10 cellular contexts compared by ENCODE assay signal in genomic region chr2:55416826-55417568, GRCh38. TPM values are rescaled to one million over a fixed set of nuclear protein-coding genes. Genes with fewer than 3 reads are reported as not detected.
DNase-seq lines count a peak whose midpoint lies in the region; ATAC-seq and TF ChIP-seq lines count a peak whose summit lies in the region.
"Had no signal": no experiment of that assay in that cellular context is flagged by ENCODE, and none has a peak within 500 bp of the region (broad histone marks: within the 10 kb centered on the region; RNA-seq: fewer than 3 reads in every experiment).

No MANE protein-coding gene starts in this region.

- BruUV-seq in OCI-LY7 (replicated peaks; lab: Mats Ljungman, UMichigan) = no TSS peak

- H3K4me3 ChIP-seq in OCI-LY7 (ENCODE audit: low read depth, low read length, poor library complexity, severe bottlenecking) (peak overlapping the region; percentile 81), epithelial cell of proximal tubule (ENCODE audit: low read depth, low read length) (peak overlapping the region; percentile 75), spleen (peak overlapping the region in 4 of 8 donors; percentile 11 to 91 (median 58))
- H3K4me3 ChIP-seq in effector memory CD4-positive, alpha-beta T cell (ENCODE audit: insufficient read depth, low read depth, low read length, poor library complexity, severe bottlenecking) = no peak overlapping the region

- H3K27ac ChIP-seq in OCI-LY7 (ENCODE audit: low read depth, low read length, poor library complexity, severe bottlenecking) = peak overlapping the region; percentile 16
- H3K27ac ChIP-seq in spleen = peak overlapping the region in 7 of 8 donors; percentile 0 to 94 (median 92)
- H3K27ac ChIP-seq in effector memory CD4-positive, alpha-beta T cell (ENCODE audit: insufficient read depth, low read length, poor library complexity, severe bottlenecking) = no peak overlapping the region

- peaks cover 35% of the 10 kb centered on the region for H3K36me3 ChIP-seq in OCI-LY7 (ENCODE audit: insufficient read depth, low read length)
- H3K36me3 ChIP-seq in spleen = peaks cover 0 to 14% (median 0%) of the 10 kb centered on the region in 6 donors
- no peaks in the 10 kb centered on the region for H3K36me3 ChIP-seq in effector memory CD4-positive, alpha-beta T cell (ENCODE audit: control insufficient read depth, insufficient read depth, low read length)

- no peaks in the 10 kb centered on the region for H3K9me2 ChIP-seq in OCI-LY7 (ENCODE audit: insufficient read depth, low read length)

- peaks cover 10% of the 10 kb centered on the region; the same call in 1 of the 2 replicates for H4K20me1 ChIP-seq in OCI-LY7 (ENCODE audit: insufficient read depth, low read length)

- TF ChIP-seq CTCF in OCI-LY7 (conservative IDR thresholded peaks at IDR 0.05; ENCODE audit: low read length) (no peak), epithelial cell of proximal tubule (conservative IDR thresholded peaks at IDR 0.05; ENCODE audit: low read depth, low read length) (no peak), spleen (IDR thresholded peaks at IDR 0.05 in 8 of 11, conservative IDR thresholded peaks at IDR 0.05 in 3 of 11) (no peak)

- H2AFZ ChIP-seq in OCI-LY7 (ENCODE audit: low read length) = no peak overlapping the region

- no peaks in the 10 kb centered on the region for H3K9me3 ChIP-seq in OCI-LY7 (ENCODE audit: low read length)
- no peaks in the 10 kb centered on the region for H3K9me3 ChIP-seq in spleen
- no peaks in the 10 kb centered on the region for H3K9me3 ChIP-seq in effector memory CD4-positive, alpha-beta T cell (ENCODE audit: control insufficient read depth, low read length)

- 42 to 53% (median 51%) methylated on average over 5 of the region's 5 CpGs for WGBS in spleen, 5 donors

- peak overlapping the region; percentile 95 for H3K4me2 ChIP-seq in OCI-LY7 (ENCODE audit: low read length)

- intact Hi-C loops in OCI-LY7 (cut with micrococcal nuclease; ENCODE audit: unreplicated experiment) (loop anchor here (10.0 kb wide), 1 partner anchor 632 kb away; no protein-coding TSS in a partner anchor), spleen (cut with DNase I; ENCODE audit: low total_unique reads) (no loop called here)

- H3K79me2 ChIP-seq in OCI-LY7 (ENCODE audit: insufficient read depth, low read depth, low read length) = peaks cover 78% of the 10 kb centered on the region

- POLR2A ChIA-PET in OCI-LY7 (lab: Charles Lee) = interaction anchor here (0.6 to 0.9 kb wide), 5 partner anchors 9 to 149 kb away, joined by 3 to 4 read pairs (median 3); no protein-coding TSS in a partner anchor

- DNase-seq in SKM-1 treated with dmso at 0.1 percent for 144 hours (lab: John Stamatoyannopoulos, UW; ENCODE audit: unreplicated experiment) = peak; percentile 24
- DNase-seq in SKM-1 (lab: John Stamatoyannopoulos, UW; ENCODE audit: unreplicated experiment) = no peak
- DNase-seq in OCI-LY7 (ENCODE audit: low spot score) = peak; percentile 23
- DNase-seq in epithelial cell of proximal tubule (ENCODE audit: low read depth) = no peak
- no peak for DNase-seq in spleen
- DNase-seq in cerebellum (ENCODE audit: low spot score) = no peak
- no peak for DNase-seq in effector memory CD4-positive, alpha-beta T cell
- DNase-seq: caudate nucleus, NCI-H1105 treated with DMSO at 0.1 percent for 48 hours had no signal

- CTCF ChIA-PET in OCI-LY7 (lab: Charles Lee; ENCODE audit: unreplicated experiment) = no interaction called here

- no peaks in the 10 kb centered on the region for H3K27me3 ChIP-seq in spleen (replicated peaks in 1 of 7)
- H3K27me3 ChIP-seq in effector memory CD4-positive, alpha-beta T cell (replicated peaks; ENCODE audit: control insufficient read depth, insufficient read depth, low read length, poor library complexity, severe bottlenecking) = no peaks in the 10 kb centered on the region

- TF ChIP-seq POLR2A in spleen (IDR thresholded peaks at IDR 0.05) = no peak

- ATAC-seq in HG03280 (IDR thresholded peaks at IDR 0.05; ENCODE audit: unreplicated experiment) = no peak

- H3K4me1 ChIP-seq in OCI-LY7 (ENCODE audit: insufficient read depth, low read length, poor library complexity, severe bottlenecking) = peaks cover 38% of the 10 kb centered on the region
- peaks cover 10 to 63% (median 42%) of the 10 kb centered on the region in 6 donors for H3K4me1 ChIP-seq in spleen
- no peaks in the 10 kb centered on the region for H3K4me1 ChIP-seq in effector memory CD4-positive, alpha-beta T cell (ENCODE audit: control insufficient read depth, insufficient read depth, low read length, poor library complexity, severe bottlenecking)

RNA-seq across cellular contexts. Expression of gene CCDC88A, which starts 2.7 kb away (rescaled TPM):
- total RNA-seq in OCI-LY7 (2014; rRNA removed; shearing (Covaris generic)) = 98.4 and 109 TPM in 2 replicates
- total RNA-seq in OCI-LY7 (2022) (110 and 132 TPM in 2 replicates), epithelial cell of proximal tubule (28.3 and 31.2 TPM in 2 replicates), spleen (100 to 1,000 TPM in 3 of 7 donors, 10 to 100 TPM in 4; 53.2 to 130 (median 95.3) TPM), cerebellum (322 TPM)
- 10 to 100 TPM; 16.4 to 26.3 (median 20.8) TPM for polyA plus RNA-seq in spleen

Comparison
In these comparisons a context has a peak if more than half of its experiments do, and no peak if none do; other contexts are left out.
1. DNase-seq: peak in SKM-1 treated with dmso at 0.1 percent for 144 hours (single experiment) and OCI-LY7 (single experiment); none in SKM-1 (single experiment), epithelial cell of proximal tubule (single experiment), spleen (single experiment), cerebellum (single experiment) and effector memory CD4-positive, alpha-beta T cell (0 of 3).